In the genomic region with DNA sequence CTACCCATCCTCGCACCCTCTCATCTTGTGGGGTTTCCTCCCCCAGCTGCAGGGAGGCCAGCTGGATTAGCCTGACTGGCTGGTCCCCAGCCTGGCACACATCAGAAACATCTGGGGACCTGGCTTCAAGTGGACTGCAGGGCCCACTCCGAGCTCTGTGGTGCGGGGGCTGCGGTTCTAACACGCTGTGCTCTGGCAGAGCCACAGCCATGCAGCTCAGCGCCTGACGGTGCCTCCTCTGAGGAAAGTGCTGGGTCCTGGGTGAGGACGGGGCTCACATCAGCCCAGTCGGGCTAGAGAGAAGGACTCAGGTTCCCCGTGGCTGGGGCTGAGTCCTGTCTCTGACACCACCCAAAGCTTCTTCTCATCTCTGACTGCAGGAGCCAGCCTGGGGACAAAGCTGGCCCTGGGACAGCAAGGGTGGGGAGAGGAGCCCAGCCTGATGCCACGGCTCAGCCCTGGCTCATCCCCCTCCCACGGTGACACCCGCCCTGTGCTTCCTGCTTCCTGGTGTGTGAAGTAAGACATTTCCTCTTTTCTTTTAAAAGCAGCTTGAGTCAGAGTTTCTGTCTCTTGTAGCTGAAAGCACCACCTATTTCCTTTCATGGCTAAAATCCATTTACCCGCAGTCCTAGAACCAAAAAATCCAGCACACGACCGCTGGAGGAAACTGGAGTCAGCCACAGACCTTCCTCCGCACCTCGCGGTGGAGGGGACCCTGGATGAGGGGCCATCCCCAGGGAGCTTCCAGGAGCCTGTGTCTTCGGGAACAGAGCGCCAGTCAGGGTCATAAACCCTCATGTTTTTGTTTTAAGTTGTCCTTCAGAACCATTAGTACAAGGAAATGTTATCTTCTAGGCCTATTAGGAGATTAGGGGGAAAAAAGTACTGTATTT, we compare ENCODE assay signal across 8 cellular contexts.
DNase-seq lines count a peak whose midpoint lies in the region; ATAC-seq and TF ChIP-seq lines count a peak whose summit lies in the region.

No MANE protein-coding gene starts in this region.

- no peak overlapping the region for H3K27ac ChIP-seq in HCT116 (ENCODE audit: low read depth, low read length)
- peak overlapping the region; percentile 77 for H3K27ac ChIP-seq in right cardiac atrium (ENCODE audit: low read length)

- TF ChIP-seq POLR2A in HCT116 (IDR thresholded peaks at IDR 0.05; ENCODE audit: borderline replicate concordance, extremely low read depth, insufficient read depth, insufficient read length) (no peak), NB4 (IDR thresholded peaks at IDR 0.05; ENCODE audit: extremely low read depth, insufficient read length) (no peak)

- H3K4me1 ChIP-seq in HCT116 (ENCODE audit: control insufficient read depth in 1 of 2, insufficient read depth in 2 of 2, low read length in 2 of 2) (peaks cover 0 to 15% of the 10 kb centered on the region in 2 experiments; a peak in 2 of 4 replicates), right cardiac atrium (ENCODE audit: control insufficient read depth, insufficient read depth, low read length) (peaks cover 5% of the 10 kb centered on the region)

- ATAC-seq in HCT116 (peak; percentile 17; the same call in 1 of the 2 replicates), right cardiac atrium (peak; percentile 95 to 98)

- RAD21 ChIA-PET in HCT116 (lab: Charles Lee; ENCODE audit: low non-redundant PET in 1 of 2, low total read pairs in 2 of 2, uncharacterized antibody in 2 of 2, unreplicated experiment in 2 of 2), result no interaction called here

- CTCF ChIA-PET in HCT116 (lab: Charles Lee), result no interaction called here

- intact Hi-C loops in HCT116 (cut with micrococcal nuclease), result no loop called here
- intact Hi-C loops in right cardiac atrium (cut with DNase I), result no loop called here

- H3K9ac ChIP-seq in HCT116 (ENCODE audit: low read length), result no peak overlapping the region

- DNase-seq in GM10266 (ENCODE audit: extremely low spot score) (peak; percentile 49), HCT116 (ENCODE audit: low read depth, low spot score) (no peak), NB4 (ENCODE audit: low read depth) (peak; percentile 78), right cardiac atrium (peak; percentile 87 to 92 (median 91)), NCI-H1105 (lab: John Stamatoyannopoulos, UW) (no peak), DMS153 (lab: John Stamatoyannopoulos, UW) (no peak)
- DNase-seq in activated T-helper 9 cell treated with anti-CD3 and anti-CD28 coated beads, Interleukin-2, amount 50 U/mL, for 16 hours (ENCODE audit: low read depth), result peak; percentile 26
- peak; percentile 40 to 43 for DNase-seq in stimulated activated CD4-positive, alpha-beta T cell treated with anti-CD3 and anti-CD28 coated beads, Interleukin-15, amount 100 ng/mL, for 48 hours (ENCODE audit: low read depth in 2 of 2)

- H3K27me3 ChIP-seq in HCT116 (ENCODE audit: insufficient read depth, low read length), result no peaks in the 10 kb centered on the region
- H3K27me3 ChIP-seq in right cardiac atrium (ENCODE audit: control insufficient read depth, insufficient read depth), result no peaks in the 10 kb centered on the region

- no peaks in the 10 kb centered on the region for H3K36me3 ChIP-seq in HCT116 (ENCODE audit: control insufficient read depth in 1 of 2, insufficient read depth in 2 of 2, low read length in 2 of 2)

- H3K79me2 ChIP-seq in HCT116 (ENCODE audit: insufficient read depth, low read length), result no peaks in the 10 kb centered on the region

- H3K4me2 ChIP-seq in HCT116 (ENCODE audit: low read length), result peak overlapping the region; percentile 25

- WGBS in right cardiac atrium, result 33% methylated on average over 21 of the region's 21 CpGs

- H3K9me3 ChIP-seq in HCT116 (ENCODE audit: control insufficient read depth in 1 of 2, insufficient read depth in 1 of 2, low read depth in 1 of 2, low read length in 2 of 2), result no peaks in the 10 kb centered on the region
- no peaks in the 10 kb centered on the region for H3K9me3 ChIP-seq in right cardiac atrium (ENCODE audit: control insufficient read depth, low read length)

- BruUV-seq in HCT116 (replicated peaks; lab: Mats Ljungman, UMichigan), result no TSS peak

- no peaks in the 10 kb centered on the region for H3K9me2 ChIP-seq in HCT116 (ENCODE audit: insufficient read depth)

- H3K4me3 ChIP-seq in HCT116 (replicated peaks in 1 of 2; ENCODE audit: low read depth in 1 of 2, low read length in 2 of 2) (no peak overlapping the region), NB4 (ENCODE audit: low read depth, low read length) (peak overlapping the region; percentile 8), right cardiac atrium (ENCODE audit: low read length) (no peak overlapping the region)

- no peak for TF ChIP-seq CTCF in GM10266 (IDR thresholded peaks at IDR 0.05; ENCODE audit: control insufficient read depth, insufficient read depth, low read depth, missing control alignments)
- no peak for TF ChIP-seq CTCF in HCT116 (IDR thresholded peaks at IDR 0.05 in 2 of 3, conservative IDR thresholded peaks at IDR 0.05 in 1 of 3; ENCODE audit: borderline replicate concordance in 1 of 3, insufficient read depth in 1 of 3, low read depth in 2 of 3, low read length in 2 of 3)
- no peak for TF ChIP-seq CTCF in NB4 (IDR thresholded peaks at IDR 0.05; ENCODE audit: low read depth, low read length)

- no peak for TF ChIP-seq RAD21 in HCT116 (IDR thresholded peaks at IDR 0.05; ENCODE audit: low read depth)

- H4K20me1 ChIP-seq in HCT116 (ENCODE audit: insufficient read depth), result no peaks in the 10 kb centered on the region

- POLR2A ChIA-PET in HCT116 (lab: Charles Lee), result no interaction called here

- no peak overlapping the region for H2AFZ ChIP-seq in HCT116 (ENCODE audit: low read depth, low read length, poor library complexity, severe bottlenecking)

TF ChIP-seq in HCT116, 20 proteins besides CTCF, POLR2A, EP300 and RAD21:
- TF ChIP-seq POLR2AphosphoS5 (IDR thresholded peaks at IDR 0.05; ENCODE audit: low read depth, low read length) (no peak), SP1 (IDR thresholded peaks at IDR 0.05; ENCODE audit: low read depth) (peak; percentile 31; the same call in 1 of the 2 replicates)

Comparison
In these comparisons a context has a peak if more than half of its experiments do, and no peak if none do; other contexts are left out.
1. DNase-seq: peak in GM10266 (single experiment), NB4 (single experiment), activated T-helper 9 cell treated with anti-CD3 and anti-CD28 coated beads, Interleukin-2, amount 50 U/mL, for 16 hours (single experiment), right cardiac atrium (3 of 3) and stimulated activated CD4-positive, alpha-beta T cell treated with anti-CD3 and anti-CD28 coated beads, Interleukin-15, amount 100 ng/mL, for 48 hours (2 of 2); none in HCT116 (single experiment), NCI-H1105 (single experiment) and DMS153 (single experiment).